In genomic region chr6:149985506-149985937, GRCh38 we compare ENCODE assay signal across 1 cellular context.
TF ChIP-seq lines count a peak whose summit lies in the region.

No MANE protein-coding gene starts in this region.

TF ChIP-seq in HepG2, 621 proteins besides CTCF, POLR2A, EP300 and RAD21:
- TF ChIP-seq PLSCR1 (CRISPR knock-in tag; IDR thresholded peaks at IDR 0.05; ENCODE audit: borderline replicate concordance) (no peak), NR2F1 (CRISPR knock-in tag; IDR thresholded peaks at IDR 0.05) (no peak), SCMH1 (CRISPR knock-in tag; IDR thresholded peaks at IDR 0.05; ENCODE audit: borderline replicate concordance) (no peak), MAFG (CRISPR knock-in tag; IDR thresholded peaks at IDR 0.05) (no peak), THAP8 (CRISPR knock-in tag; IDR thresholded peaks at IDR 0.05; ENCODE audit: borderline replicate concordance) (no peak), PLRG1 (conservative IDR thresholded peaks at IDR 0.05) (no peak), TFDP2 (CRISPR knock-in tag; IDR thresholded peaks at IDR 0.05) (no peak), ZNF670 (CRISPR knock-in tag; IDR thresholded peaks at IDR 0.05; ENCODE audit: borderline replicate concordance) (no peak), TAF1 (CRISPR knock-in tag; IDR thresholded peaks at IDR 0.05) (no peak), THYN1 (CRISPR knock-in tag; IDR thresholded peaks at IDR 0.05; ENCODE audit: borderline replicate concordance, low read depth) (no peak), HOXD1 (CRISPR knock-in tag; IDR thresholded peaks at IDR 0.05) (no peak), ZNF180 (CRISPR knock-in tag; IDR thresholded peaks at IDR 0.05; ENCODE audit: borderline replicate concordance, low read depth) (no peak), ZNF484 (CRISPR knock-in tag; IDR thresholded peaks at IDR 0.05; ENCODE audit: borderline replicate concordance, low read depth) (no peak), ISX (CRISPR knock-in tag; conservative IDR thresholded peaks at IDR 0.05) (no peak), ZNF326 (CRISPR knock-in tag; IDR thresholded peaks at IDR 0.05; ENCODE audit: borderline replicate concordance) (no peak), ZFYVE20 (CRISPR knock-in tag; IDR thresholded peaks at IDR 0.05; ENCODE audit: borderline replicate concordance, low read depth) (no peak), MEF2D (CRISPR knock-in tag; IDR thresholded peaks at IDR 0.05) (no peak), ERF (CRISPR knock-in tag; IDR thresholded peaks at IDR 0.05) (no peak), FOSL1 (CRISPR knock-in tag; IDR thresholded peaks at IDR 0.05; ENCODE audit: borderline replicate concordance) (no peak), TP53 (CRISPR knock-in tag; conservative IDR thresholded peaks at IDR 0.05) (no peak)
